Comparison of ENCODE assay signal across 1 cellular context in the genomic region with DNA sequence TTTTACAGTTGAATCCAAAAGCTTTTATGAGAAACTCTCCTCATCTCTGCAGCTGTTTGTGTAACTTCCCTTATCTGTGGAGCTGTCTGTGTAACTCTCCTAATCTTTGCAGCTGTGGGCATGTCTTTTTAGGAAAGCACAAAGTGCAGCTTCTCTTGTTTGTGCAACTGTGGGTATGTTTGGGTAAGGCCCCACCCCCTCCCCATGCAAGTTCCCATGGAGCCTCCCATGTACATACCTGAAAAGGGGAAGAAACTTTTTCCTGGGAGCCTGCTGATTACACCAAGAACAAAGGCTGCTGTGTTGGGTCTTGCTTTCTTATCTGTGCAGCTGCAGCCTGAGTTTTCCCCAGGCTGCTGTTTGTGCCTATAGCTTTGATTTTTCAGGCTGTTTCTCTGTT.
TF ChIP-seq lines count a peak whose summit lies in the region.

No MANE protein-coding gene starts in this region.

TF ChIP-seq in HepG2, 621 proteins besides CTCF, POLR2A, EP300 and RAD21 (continued from another document and continues in another):
- TF ChIP-seq, protein P1, sequence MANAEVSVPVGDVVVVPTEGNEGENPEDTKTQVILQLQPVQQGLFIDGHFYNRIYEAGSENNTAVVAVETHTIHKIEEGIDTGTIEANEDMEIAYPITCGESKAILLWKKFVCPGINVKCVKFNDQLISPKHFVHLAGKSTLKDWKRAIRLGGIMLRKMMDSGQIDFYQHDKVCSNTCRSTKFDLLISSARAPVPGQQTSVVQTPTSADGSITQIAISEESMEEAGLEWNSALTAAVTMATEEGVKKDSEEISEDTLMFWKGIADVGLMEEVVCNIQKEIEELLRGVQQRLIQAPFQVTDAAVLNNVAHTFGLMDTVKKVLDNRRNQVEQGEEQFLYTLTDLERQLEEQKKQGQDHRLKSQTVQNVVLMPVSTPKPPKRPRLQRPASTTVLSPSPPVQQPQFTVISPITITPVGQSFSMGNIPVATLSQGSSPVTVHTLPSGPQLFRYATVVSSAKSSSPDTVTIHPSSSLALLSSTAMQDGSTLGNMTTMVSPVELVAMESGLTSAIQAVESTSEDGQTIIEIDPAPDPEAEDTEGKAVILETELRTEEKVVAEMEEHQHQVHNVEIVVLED (CRISPR knock-in tag; IDR thresholded peaks at IDR 0.05; ENCODE audit: borderline replicate concordance) = 0 out of 2 replicates have a peak, but pooled peaks have one; percentile 11
- TF ChIP-seq JUN (CRISPR knock-in tag; IDR thresholded peaks at IDR 0.05) = peak; percentile 56; the same call in 1 of the 2 replicates
- peak; percentile 98 for TF ChIP-seq KDM6A (CRISPR knock-in tag; IDR thresholded peaks at IDR 0.05; ENCODE audit: low read depth)
- TF ChIP-seq, protein P2, sequence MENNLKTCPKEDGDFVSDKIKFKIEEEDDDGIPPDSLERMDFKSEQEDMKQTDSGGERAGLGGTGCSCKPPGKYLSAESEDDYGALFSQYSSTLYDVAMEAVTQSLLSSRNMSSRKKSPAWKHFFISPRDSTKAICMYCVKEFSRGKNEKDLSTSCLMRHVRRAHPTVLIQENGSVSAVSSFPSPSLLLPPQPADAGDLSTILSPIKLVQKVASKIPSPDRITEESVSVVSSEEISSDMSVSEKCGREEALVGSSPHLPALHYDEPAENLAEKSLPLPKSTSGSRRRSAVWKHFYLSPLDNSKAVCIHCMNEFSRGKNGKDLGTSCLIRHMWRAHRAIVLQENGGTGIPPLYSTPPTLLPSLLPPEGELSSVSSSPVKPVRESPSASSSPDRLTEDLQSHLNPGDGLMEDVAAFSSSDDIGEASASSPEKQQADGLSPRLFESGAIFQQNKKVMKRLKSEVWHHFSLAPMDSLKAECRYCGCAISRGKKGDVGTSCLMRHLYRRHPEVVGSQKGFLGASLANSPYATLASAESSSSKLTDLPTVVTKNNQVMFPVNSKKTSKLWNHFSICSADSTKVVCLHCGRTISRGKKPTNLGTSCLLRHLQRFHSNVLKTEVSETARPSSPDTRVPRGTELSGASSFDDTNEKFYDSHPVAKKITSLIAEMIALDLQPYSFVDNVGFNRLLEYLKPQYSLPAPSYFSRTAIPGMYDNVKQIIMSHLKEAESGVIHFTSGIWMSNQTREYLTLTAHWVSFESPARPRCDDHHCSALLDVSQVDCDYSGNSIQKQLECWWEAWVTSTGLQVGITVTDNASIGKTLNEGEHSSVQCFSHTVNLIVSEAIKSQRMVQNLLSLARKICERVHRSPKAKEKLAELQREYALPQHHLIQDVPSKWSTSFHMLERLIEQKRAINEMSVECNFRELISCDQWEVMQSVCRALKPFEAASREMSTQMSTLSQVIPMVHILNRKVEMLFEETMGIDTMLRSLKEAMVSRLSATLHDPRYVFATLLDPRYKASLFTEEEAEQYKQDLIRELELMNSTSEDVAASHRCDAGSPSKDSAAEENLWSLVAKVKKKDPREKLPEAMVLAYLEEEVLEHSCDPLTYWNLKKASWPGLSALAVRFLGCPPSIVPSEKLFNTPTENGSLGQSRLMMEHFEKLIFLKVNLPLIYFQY (CRISPR knock-in tag; IDR thresholded peaks at IDR 0.05; ENCODE audit: borderline replicate concordance) = 0 out of 2 replicates have a peak, but pooled peaks have one; percentile 21
- TF ChIP-seq ZNF143 (CRISPR knock-in tag; IDR thresholded peaks at IDR 0.05) = peak; percentile 52
- TF ChIP-seq SAP130 (CRISPR knock-in tag; IDR thresholded peaks at IDR 0.05; ENCODE audit: low read depth) = peak; percentile 89
- TF ChIP-seq, protein P3, sequence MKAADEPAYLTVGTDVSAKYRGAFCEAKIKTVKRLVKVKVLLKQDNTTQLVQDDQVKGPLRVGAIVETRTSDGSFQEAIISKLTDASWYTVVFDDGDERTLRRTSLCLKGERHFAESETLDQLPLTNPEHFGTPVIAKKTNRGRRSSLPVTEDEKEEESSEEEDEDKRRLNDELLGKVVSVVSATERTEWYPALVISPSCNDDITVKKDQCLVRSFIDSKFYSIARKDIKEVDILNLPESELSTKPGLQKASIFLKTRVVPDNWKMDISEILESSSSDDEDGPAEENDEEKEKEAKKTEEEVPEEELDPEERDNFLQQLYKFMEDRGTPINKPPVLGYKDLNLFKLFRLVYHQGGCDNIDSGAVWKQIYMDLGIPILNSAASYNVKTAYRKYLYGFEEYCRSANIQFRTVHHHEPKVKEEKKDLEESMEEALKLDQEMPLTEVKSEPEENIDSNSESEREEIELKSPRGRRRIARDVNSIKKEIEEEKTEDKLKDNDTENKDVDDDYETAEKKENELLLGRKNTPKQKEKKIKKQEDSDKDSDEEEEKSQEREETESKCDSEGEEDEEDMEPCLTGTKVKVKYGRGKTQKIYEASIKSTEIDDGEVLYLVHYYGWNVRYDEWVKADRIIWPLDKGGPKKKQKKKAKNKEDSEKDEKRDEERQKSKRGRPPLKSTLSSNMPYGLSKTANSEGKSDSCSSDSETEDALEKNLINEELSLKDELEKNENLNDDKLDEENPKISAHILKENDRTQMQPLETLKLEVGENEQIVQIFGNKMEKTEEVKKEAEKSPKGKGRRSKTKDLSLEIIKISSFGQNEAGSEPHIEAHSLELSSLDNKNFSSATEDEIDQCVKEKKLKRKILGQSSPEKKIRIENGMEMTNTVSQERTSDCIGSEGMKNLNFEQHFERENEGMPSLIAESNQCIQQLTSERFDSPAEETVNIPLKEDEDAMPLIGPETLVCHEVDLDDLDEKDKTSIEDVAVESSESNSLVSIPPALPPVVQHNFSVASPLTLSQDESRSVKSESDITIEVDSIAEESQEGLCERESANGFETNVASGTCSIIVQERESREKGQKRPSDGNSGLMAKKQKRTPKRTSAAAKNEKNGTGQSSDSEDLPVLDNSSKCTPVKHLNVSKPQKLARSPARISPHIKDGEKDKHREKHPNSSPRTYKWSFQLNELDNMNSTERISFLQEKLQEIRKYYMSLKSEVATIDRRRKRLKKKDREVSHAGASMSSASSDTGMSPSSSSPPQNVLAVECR (CRISPR knock-in tag; IDR thresholded peaks at IDR 0.05; ENCODE audit: borderline replicate concordance) = peak; percentile 73; the same call in 1 of the 2 replicates
- no peak for TF ChIP-seq TEAD2 (CRISPR knock-in tag; IDR thresholded peaks at IDR 0.05)
- TF ChIP-seq, protein P4, sequence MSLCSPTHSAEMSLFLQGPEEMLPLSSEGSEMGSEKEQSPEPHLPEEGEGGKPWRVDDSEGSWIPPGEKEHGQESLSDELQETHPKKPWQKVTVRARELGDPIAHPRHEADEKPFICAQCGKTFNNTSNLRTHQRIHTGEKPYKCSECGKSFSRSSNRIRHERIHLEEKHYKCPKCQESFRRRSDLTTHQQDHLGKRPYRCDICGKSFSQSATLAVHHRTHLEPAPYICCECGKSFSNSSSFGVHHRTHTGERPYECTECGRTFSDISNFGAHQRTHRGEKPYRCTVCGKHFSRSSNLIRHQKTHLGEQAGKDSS (CRISPR knock-in tag; IDR thresholded peaks at IDR 0.05; ENCODE audit: borderline replicate concordance, low read depth) = 0 out of 2 replicates have a peak, but pooled peaks have one; percentile 29
- TF ChIP-seq JDP2 (CRISPR knock-in tag; IDR thresholded peaks at IDR 0.05; ENCODE audit: borderline replicate concordance) = no peak; the same call in 1 of the 2 replicates
- TF ChIP-seq ZNF567 (CRISPR knock-in tag; IDR thresholded peaks at IDR 0.05; ENCODE audit: borderline replicate concordance) = no peak
- TF ChIP-seq, protein P5, sequence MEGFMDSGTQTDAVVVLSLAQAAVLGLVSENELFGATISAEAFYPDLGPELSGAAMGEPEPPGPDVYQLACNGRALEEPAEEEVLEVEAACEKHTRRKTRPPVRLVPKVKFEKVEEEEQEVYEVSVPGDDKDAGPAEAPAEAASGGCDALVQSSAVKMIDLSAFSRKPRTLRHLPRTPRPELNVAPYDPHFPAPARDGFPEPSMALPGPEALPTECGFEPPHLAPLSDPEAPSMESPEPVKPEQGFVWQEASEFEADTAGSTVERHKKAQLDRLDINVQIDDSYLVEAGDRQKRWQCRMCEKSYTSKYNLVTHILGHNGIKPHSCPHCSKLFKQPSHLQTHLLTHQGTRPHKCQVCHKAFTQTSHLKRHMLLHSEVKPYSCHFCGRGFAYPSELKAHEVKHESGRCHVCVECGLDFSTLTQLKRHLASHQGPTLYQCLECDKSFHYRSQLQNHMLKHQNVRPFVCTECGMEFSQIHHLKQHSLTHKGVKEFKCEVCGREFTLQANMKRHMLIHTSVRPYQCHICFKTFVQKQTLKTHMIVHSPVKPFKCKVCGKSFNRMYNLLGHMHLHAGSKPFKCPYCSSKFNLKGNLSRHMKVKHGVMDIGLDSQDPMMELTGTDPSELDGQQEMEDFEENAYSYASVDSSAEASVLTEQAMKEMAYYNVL (CRISPR knock-in tag; IDR thresholded peaks at IDR 0.05; ENCODE audit: borderline replicate concordance) = peak; percentile 94
- TF ChIP-seq, protein P6, sequence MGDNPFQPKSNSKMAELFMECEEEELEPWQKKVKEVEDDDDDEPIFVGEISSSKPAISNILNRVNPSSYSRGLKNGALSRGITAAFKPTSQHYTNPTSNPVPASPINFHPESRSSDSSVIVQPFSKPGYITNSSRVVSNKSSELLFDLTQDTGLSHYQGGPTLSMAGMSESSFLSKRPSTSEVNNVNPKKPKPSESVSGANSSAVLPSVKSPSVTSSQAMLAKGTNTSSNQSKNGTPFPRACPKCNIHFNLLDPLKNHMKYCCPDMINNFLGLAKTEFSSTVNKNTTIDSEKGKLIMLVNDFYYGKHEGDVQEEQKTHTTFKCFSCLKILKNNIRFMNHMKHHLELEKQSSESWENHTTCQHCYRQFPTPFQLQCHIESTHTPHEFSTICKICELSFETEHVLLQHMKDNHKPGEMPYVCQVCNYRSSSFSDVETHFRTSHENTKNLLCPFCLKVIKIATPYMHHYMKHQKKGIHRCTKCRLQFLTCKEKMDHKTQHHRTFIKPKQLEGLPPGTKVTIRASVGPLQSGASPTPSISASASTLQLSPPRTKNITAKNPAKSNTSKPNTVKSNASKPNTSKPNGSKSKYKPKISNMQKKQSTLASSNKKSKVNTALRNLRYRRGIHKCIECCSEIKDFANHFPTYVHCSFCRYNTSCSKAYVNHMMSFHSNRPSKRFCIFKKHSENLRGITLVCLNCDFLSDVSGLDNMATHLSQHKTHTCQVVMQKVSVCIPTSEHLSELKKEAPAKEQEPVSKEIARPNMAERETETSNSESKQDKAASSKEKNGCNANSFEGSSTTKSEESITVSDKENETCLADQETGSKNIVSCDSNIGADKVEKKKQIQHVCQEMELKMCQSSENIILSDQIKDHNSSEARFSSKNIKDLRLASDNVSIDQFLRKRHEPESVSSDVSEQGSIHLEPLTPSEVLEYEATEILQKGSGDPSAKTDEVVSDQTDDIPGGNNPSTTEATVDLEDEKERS (CRISPR knock-in tag; IDR thresholded peaks at IDR 0.05) = peak; percentile 94; the same call in 1 of the 2 replicates
- TF ChIP-seq RFX5 (IDR thresholded peaks at IDR 0.05; ENCODE audit: low read depth, low read length) = no peak
- TF ChIP-seq, protein P7, sequence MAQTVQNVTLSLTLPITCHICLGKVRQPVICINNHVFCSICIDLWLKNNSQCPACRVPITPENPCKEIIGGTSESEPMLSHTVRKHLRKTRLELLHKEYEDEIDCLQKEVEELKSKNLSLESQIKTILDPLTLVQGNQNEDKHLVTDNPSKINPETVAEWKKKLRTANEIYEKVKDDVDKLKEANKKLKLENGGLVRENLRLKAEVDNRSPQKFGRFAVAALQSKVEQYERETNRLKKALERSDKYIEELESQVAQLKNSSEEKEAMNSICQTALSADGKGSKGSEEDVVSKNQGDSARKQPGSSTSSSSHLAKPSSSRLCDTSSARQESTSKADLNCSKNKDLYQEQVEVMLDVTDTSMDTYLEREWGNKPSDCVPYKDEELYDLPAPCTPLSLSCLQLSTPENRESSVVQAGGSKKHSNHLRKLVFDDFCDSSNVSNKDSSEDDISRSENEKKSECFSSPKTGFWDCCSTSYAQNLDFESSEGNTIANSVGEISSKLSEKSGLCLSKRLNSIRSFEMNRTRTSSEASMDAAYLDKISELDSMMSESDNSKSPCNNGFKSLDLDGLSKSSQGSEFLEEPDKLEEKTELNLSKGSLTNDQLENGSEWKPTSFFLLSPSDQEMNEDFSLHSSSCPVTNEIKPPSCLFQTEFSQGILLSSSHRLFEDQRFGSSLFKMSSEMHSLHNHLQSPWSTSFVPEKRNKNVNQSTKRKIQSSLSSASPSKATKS (CRISPR knock-in tag; IDR thresholded peaks at IDR 0.05) = no peak
- TF ChIP-seq, protein P8, sequence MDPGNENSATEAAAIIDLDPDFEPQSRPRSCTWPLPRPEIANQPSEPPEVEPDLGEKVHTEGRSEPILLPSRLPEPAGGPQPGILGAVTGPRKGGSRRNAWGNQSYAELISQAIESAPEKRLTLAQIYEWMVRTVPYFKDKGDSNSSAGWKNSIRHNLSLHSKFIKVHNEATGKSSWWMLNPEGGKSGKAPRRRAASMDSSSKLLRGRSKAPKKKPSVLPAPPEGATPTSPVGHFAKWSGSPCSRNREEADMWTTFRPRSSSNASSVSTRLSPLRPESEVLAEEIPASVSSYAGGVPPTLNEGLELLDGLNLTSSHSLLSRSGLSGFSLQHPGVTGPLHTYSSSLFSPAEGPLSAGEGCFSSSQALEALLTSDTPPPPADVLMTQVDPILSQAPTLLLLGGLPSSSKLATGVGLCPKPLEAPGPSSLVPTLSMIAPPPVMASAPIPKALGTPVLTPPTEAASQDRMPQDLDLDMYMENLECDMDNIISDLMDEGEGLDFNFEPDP (CRISPR knock-in tag; conservative IDR thresholded peaks at IDR 0.05) = no peak
- TF ChIP-seq ZFP36L2 (CRISPR knock-in tag; IDR thresholded peaks at IDR 0.05) = no peak
- peak; percentile 87 for TF ChIP-seq ZNF124 (CRISPR knock-in tag; IDR thresholded peaks at IDR 0.05)
- TF ChIP-seq FOXK2 (IDR thresholded peaks at IDR 0.05) = peak; percentile 76
- TF ChIP-seq TCF7L2 (IDR thresholded peaks at IDR 0.05; ENCODE audit: low read depth, low read length) = peak; percentile 42; the same call in 1 of the 2 replicates
- TF ChIP-seq ELF4 (CRISPR knock-in tag; IDR thresholded peaks at IDR 0.05; ENCODE audit: borderline replicate concordance) = peak; percentile 69; the same call in 1 of the 2 replicates
- peak; percentile 68; the same call in 1 of the 2 replicates for TF ChIP-seq ZNF430 (CRISPR knock-in tag; IDR thresholded peaks at IDR 0.05)
- no peak for TF ChIP-seq MTA3 (CRISPR knock-in tag; IDR thresholded peaks at IDR 0.05)
- no peak for TF ChIP-seq MATR3 (CRISPR knock-in tag; IDR thresholded peaks at IDR 0.05)
- TF ChIP-seq, protein P9, sequence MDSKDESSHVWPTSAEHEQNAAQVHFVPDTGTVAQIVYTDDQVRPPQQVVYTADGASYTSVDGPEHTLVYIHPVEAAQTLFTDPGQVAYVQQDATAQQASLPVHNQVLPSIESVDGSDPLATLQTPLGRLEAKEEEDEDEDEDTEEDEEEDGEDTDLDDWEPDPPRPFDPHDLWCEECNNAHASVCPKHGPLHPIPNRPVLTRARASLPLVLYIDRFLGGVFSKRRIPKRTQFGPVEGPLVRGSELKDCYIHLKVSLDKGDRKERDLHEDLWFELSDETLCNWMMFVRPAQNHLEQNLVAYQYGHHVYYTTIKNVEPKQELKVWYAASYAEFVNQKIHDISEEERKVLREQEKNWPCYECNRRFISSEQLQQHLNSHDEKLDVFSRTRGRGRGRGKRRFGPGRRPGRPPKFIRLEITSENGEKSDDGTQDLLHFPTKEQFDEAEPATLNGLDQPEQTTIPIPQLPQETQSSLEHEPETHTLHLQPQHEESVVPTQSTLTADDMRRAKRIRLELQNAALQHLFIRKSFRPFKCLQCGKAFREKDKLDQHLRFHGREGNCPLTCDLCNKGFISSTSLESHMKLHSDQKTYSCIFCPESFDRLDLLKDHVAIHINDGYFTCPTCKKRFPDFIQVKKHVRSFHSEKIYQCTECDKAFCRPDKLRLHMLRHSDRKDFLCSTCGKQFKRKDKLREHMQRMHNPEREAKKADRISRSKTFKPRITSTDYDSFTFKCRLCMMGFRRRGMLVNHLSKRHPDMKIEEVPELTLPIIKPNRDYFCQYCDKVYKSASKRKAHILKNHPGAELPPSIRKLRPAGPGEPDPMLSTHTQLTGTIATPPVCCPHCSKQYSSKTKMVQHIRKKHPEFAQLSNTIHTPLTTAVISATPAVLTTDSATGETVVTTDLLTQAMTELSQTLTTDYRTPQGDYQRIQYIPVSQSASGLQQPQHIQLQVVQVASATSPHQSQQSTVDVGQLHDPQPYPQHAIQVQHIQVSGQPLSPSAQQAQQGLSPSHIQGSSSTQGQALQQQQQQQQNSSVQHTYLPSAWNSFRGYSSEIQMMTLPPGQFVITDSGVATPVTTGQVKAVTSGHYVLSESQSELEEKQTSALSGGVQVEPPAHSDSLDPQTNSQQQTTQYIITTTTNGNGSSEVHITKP (CRISPR knock-in tag; IDR thresholded peaks at IDR 0.05; ENCODE audit: low read depth) = peak; percentile 95
- no peak for TF ChIP-seq GLI4 (CRISPR knock-in tag; IDR thresholded peaks at IDR 0.05; ENCODE audit: borderline replicate concordance)
